In the genomic region with DNA sequence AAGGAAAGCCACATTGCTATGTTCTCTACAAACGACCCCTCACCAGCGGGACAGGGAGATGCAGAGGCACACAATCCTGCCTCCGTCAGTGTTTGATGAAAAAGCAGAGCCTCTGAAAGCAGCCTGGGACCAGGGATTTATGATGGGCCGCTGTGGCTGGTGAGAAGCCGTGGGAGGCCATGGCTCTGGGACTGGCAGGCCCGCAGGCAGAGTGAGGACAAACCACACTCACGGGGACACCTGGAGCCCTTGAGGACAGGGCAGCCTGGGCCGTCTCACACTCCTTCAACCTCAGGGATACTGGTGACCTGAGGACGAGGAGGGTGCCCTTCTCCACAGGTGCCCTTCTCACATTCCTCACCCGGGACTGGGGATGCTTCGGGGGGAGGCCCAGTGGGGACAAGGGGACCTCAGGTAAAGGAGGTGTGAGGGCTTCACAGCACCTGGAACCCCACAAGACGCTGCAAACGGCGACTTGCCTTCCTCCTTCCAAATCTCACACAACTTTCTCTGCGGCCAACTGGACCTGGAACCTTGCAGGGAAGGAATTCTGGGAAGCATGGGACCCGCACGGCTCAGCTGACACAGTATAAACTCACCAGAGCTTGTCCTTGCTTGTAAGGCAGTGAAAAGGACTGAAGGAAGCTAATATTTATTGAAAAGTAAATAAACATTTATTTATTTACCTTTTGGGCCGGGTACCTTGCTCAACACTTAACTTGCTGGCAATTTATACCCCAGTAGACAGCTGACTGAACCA, we compare ENCODE assay signal across 27 cellular contexts.
"Had no signal": no experiment of that assay in that cellular context is flagged by ENCODE, and none has a peak within 500 bp of the region (broad histone marks: within the 10 kb centered on the region; RNA-seq: fewer than 3 reads in every experiment).

No MANE protein-coding gene starts in this region.

- DNase-seq: activated CD4-positive, alpha-beta memory T cell treated with anti-CD3 and anti-CD28 coated beads for 36 hours; activated CD4-positive, alpha-beta T cell treated with anti-CD3 and anti-CD28 coated beads for 36 hours; activated CD4-positive, alpha-beta T cell treated with anti-CD3 and anti-CD28 coated beads, Interleukin-2, amount 10 ng/mL, durations not matched to agents 24 days and 14 days; activated CD4-positive, CD25-positive, alpha-beta regulatory T cell; activated CD4-positive, CD25-positive, alpha-beta regulatory T cell treated with anti-CD3 and anti-CD28 coated beads, Interleukin-2, amount 50 U/mL, for 72 hours; activated CD8-positive, alpha-beta memory T cell treated with anti-CD3 and anti-CD28 coated beads, Interleukin-2, amount 10 ng/mL, durations not matched to agents 7 days and 5 days; activated CD8-positive, alpha-beta memory T cell treated with anti-CD3 and anti-CD28 coated beads, Interleukin-2, amount 50 U/mL, for 4 hours; activated CD8-positive, alpha-beta T cell treated with anti-CD3 and anti-CD28 coated beads, Interleukin-2, amount 10 ng/mL, durations not matched to agents 7 days and 5 days; activated effector memory CD4-positive, alpha-beta T cell treated with anti-CD3 and anti-CD28 coated beads, Interleukin-2, amount 50 U/mL, for 16 hours; activated naive CD4-positive, alpha-beta T cell treated with anti-CD3 and anti-CD28 coated beads for 36 hours; activated naive CD8-positive, alpha-beta T cell treated with anti-CD3 and anti-CD28 coated beads for 36 hours; activated naive CD8-positive, alpha-beta T cell treated with anti-CD3 and anti-CD28 coated beads, Interleukin-2, amount 50 U/mL, for 24 hours; activated T-cell treated with anti-CD3 and anti-CD28 coated beads, Interleukin-2, amount 50 U/mL, for 1 hour; activated T-cell treated with anti-CD3 and anti-CD28 coated beads, Interleukin-2, amount 50 U/mL, for 48 hours; adrenal gland; amygdala; aorta; body of pancreas; caudate nucleus; cerebellar nuclear complex; colonic mucosa; effector CD8-positive, alpha-beta T cell; foreskin fibroblast had no signal

- H3K27me3 ChIP-seq: body of pancreas, colonic mucosa had no signal

- FAIRE-seq: endometrium, endothelial cell of umbilical vein, frontal cortex had no signal

- ATAC-seq: activated CD4-positive, alpha-beta T cell treated with anti-CD3 and anti-CD28 coated beads for 36 hours; activated CD8-positive, alpha-beta memory T cell treated with anti-CD3 and anti-CD28 coated beads, Interleukin-2, amount 10 ng/mL, durations not matched to agents 7 days and 5 days; activated CD8-positive, alpha-beta T cell treated with anti-CD3 and anti-CD28 coated beads, Interleukin-2, amount 10 ng/mL, durations not matched to agents 7 days and 5 days; activated naive CD8-positive, alpha-beta T cell treated with anti-CD3 and anti-CD28 coated beads, Interleukin-2, amount 50 U/mL, for 24 hours; body of pancreas had no signal

- H3K36me3 ChIP-seq: adrenal gland, colonic mucosa had no signal

- H3K4me3 ChIP-seq: adrenal gland, body of pancreas, colonic mucosa had no signal

- H3K27ac ChIP-seq: adrenal gland, body of pancreas, colonic mucosa, epithelial cell of prostate had no signal

- H3K9me3 ChIP-seq: adrenal gland, body of pancreas, colonic mucosa had no signal
